In genomic region chr6:142671791-142672190, GRCh38 we compare ENCODE assay signal across 1 cellular context.
TF ChIP-seq lines count a peak whose summit lies in the region.

No MANE protein-coding gene starts in this region.

TF ChIP-seq in HCT116, 20 proteins besides CTCF, POLR2A, EP300 and RAD21 (continued from another document):
- TF ChIP-seq EZH2 (IDR thresholded peaks at IDR 0.05): no peak
- no peak for TF ChIP-seq YY1 (IDR thresholded peaks at IDR 0.05; ENCODE audit: extremely low read depth, insufficient replicate concordance, low read depth, low read length)
- TF ChIP-seq JUND (IDR thresholded peaks at IDR 0.05): no peak
- TF ChIP-seq EZH2phosphoT487 (IDR thresholded peaks at IDR 0.05; ENCODE audit: borderline replicate concordance): no peak
- no peak for TF ChIP-seq ZBTB33 (IDR thresholded peaks at IDR 0.05; ENCODE audit: extremely low read depth, insufficient replicate concordance, low read length)
- TF ChIP-seq ZFX (IDR thresholded peaks at IDR 0.05): no peak
- no peak for TF ChIP-seq SRF (IDR thresholded peaks at IDR 0.05; ENCODE audit: low read depth)
- TF ChIP-seq SP1 (IDR thresholded peaks at IDR 0.05; ENCODE audit: low read depth): no peak
